In the genomic region with DNA sequence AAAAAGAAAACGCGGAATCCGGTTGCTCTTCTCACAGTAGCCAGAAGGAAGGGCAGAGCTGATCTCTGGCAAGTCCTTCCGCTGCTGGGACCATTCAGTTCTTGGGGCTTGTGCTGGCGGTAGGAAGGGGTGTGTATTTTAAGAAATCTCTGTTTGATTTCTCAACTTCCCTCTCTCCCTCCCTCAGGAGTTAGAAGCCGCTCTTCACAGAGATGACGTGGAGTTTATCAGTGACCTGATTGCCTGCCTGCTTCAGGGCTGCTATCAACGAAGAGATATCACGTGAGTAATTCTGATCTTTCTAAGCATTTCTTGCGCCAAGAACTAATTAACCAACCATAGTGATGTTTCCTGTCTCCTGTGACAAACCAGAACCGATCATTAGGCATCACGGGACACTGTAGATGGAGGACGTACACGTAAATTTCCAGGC, we compare ENCODE assay signal across 9 cellular contexts.
A peak's percentile ranks its signal among the peaks of the same experiment; 100 is the strongest.
DNase-seq lines count a peak whose midpoint lies in the region; ATAC-seq, FAIRE-seq and TF ChIP-seq lines count a peak whose summit lies in the region.
"Had no signal": no experiment of that assay in that cellular context is flagged by ENCODE, and none has a peak within 500 bp of the region (broad histone marks: within the 10 kb centered on the region; RNA-seq: fewer than 3 reads in every experiment).

No MANE protein-coding gene starts in this region.

- CTCF ChIA-PET in endothelial cell of umbilical vein (lab: Charles Lee) (interaction anchor here (0.7 to 1.2 kb wide), 2 partner anchors 24 to 109 kb away, joined by 3 to 4 read pairs; no protein-coding TSS in a partner anchor), T-cell (lab: Charles Lee) (no interaction called here)

- H3K27ac Mint-ChIP-seq in T-cell = no peak overlapping the region

- DNase-seq in NOMO-1 (lab: John Stamatoyannopoulos, UW; ENCODE audit: unreplicated experiment in 2 of 2) (peak; percentile 88 to 96), endothelial cell of umbilical vein (ENCODE audit: low read depth, low spot score) (no peak), omental fat pad (ENCODE audit: low spot score) (no peak), T-cell (no peak), testis (no peak)
- DNase-seq in stimulated activated CD4-positive, alpha-beta T cell treated with anti-CD3 and anti-CD28 coated beads, Interleukin-2, amount 100 ng/mL, for 24 hours = no peak
- DNase-seq in activated CD4-positive, alpha-beta T cell treated with anti-CD3 and anti-CD28 coated beads, Interleukin-2, amount 50 U/mL, for 48 hours = no peak
- DNase-seq: stomach had no signal

- H3K4me1 Mint-ChIP-seq in T-cell = peaks cover 0 to 3% (median 0%) of the 10 kb centered on the region in 3 donors

- POLR2A ChIA-PET in endothelial cell of umbilical vein (lab: Charles Lee) (no interaction called here), T-cell (lab: Charles Lee) (no interaction called here)

- H3K27me3 Mint-ChIP-seq in T-cell = peaks cover 33 to 38% of the 10 kb centered on the region in 2 donors

- TF ChIP-seq POLR2A in endothelial cell of umbilical vein (IDR thresholded peaks at IDR 0.05; ENCODE audit: low read depth, low read length) (no peak), testis (IDR thresholded peaks at IDR 0.05) (no peak)

- 45 to 55% methylated on average over 14 of the region's 14 CpGs for WGBS in testis, 2 donors

- H3K4me3 Mint-ChIP-seq in T-cell = no peak overlapping the region

- no peak for TF ChIP-seq CTCF in endothelial cell of umbilical vein (IDR thresholded peaks at IDR 0.05; ENCODE audit: extremely low read depth in 1 of 2, insufficient read depth in 1 of 2, low read depth in 1 of 2, low read length in 2 of 2)
- TF ChIP-seq CTCF in omental fat pad (IDR thresholded peaks at IDR 0.05) = no peak
- TF ChIP-seq CTCF in testis (IDR thresholded peaks at IDR 0.05) = no peak

- peak overlapping the region; percentile 90 for H2AFZ ChIP-seq in endothelial cell of umbilical vein (ENCODE audit: low read depth, low read length)

- no peak overlapping the region for H3K4me3 ChIP-seq in HUES48 (ENCODE audit: low read depth, low read length)
- H3K4me3 ChIP-seq in endothelial cell of umbilical vein (replicated peaks in 1 of 3; ENCODE audit: insufficient read depth in 1 of 3, low read depth in 1 of 3, low read length in 3 of 3) = peak overlapping the region in 1 of 3 experiments; percentile 10
- no peak overlapping the region for H3K4me3 ChIP-seq in testis

- ATAC-seq in omental fat pad (ENCODE audit: low FRiP score) (peak; percentile 32), T-cell (replicated peaks in 1 of 4) (no peak)

- H3K4me2 ChIP-seq in endothelial cell of umbilical vein (ENCODE audit: insufficient read depth, low read length) = peak overlapping the region; percentile 30

- dilution Hi-C loops in endothelial cell of umbilical vein (cut with MboI; ENCODE audit: extremely low pct_ligation_motif_present, low sequenced_read_pairs) = no loop called here

- peak overlapping the region; percentile 21 for H3K27ac ChIP-seq in HUES48 (ENCODE audit: low read depth, low read length)
- no peak overlapping the region for H3K27ac ChIP-seq in endothelial cell of umbilical vein (ENCODE audit: insufficient read depth, low read depth, low read length)
- no peak overlapping the region for H3K27ac ChIP-seq in testis

- FAIRE-seq in endothelial cell of umbilical vein (lab: Jason Lieb, UNC) = no peak

- no peaks in the 10 kb centered on the region for H3K36me3 Mint-ChIP-seq in T-cell

- H3K36me3 ChIP-seq in HUES48 (ENCODE audit: control insufficient read depth, insufficient read depth, low read length) (peaks cover 44% of the 10 kb centered on the region), endothelial cell of umbilical vein (ENCODE audit: control insufficient read depth in 2 of 2, extremely low read depth in 1 of 2, insufficient read depth in 2 of 2, low read length in 2 of 2) (no peaks in the 10 kb centered on the region), testis (ENCODE audit: low read depth, missing control alignments) (no peaks in the 10 kb centered on the region)
- H3K36me3 ChIP-seq: stomach had no signal

- H3K9me3 Mint-ChIP-seq in T-cell = no peaks in the 10 kb centered on the region

- H3K9ac ChIP-seq in HUES48 (ENCODE audit: low read depth, low read length) (no peak overlapping the region), endothelial cell of umbilical vein (replicated peaks; ENCODE audit: extremely low read depth, insufficient read depth, low read length) (no peak overlapping the region)

- no peaks in the 10 kb centered on the region for H3K9me1 ChIP-seq in endothelial cell of umbilical vein (replicated peaks; ENCODE audit: control insufficient read depth, extremely low read depth, insufficient read depth, low read length)

- H3K79me2 ChIP-seq in endothelial cell of umbilical vein (ENCODE audit: control insufficient read depth, insufficient read depth, low read length) = no peaks in the 10 kb centered on the region

- H4K20me1 ChIP-seq in endothelial cell of umbilical vein (replicated peaks; ENCODE audit: control insufficient read depth, extremely low read depth, insufficient read depth, low read length) = no peaks in the 10 kb centered on the region

- no TSS peak for BruUV-seq in endothelial cell of umbilical vein (replicated peaks; lab: Mats Ljungman, UMichigan)

- H3K4me1 ChIP-seq in HUES48 (ENCODE audit: control insufficient read depth, insufficient read depth, low read length) = peaks cover 46% of the 10 kb centered on the region
- H3K4me1 ChIP-seq in endothelial cell of umbilical vein (ENCODE audit: control insufficient read depth, extremely low read depth, insufficient read depth, low read length) = no peaks in the 10 kb centered on the region
- no peaks in the 10 kb centered on the region for H3K4me1 ChIP-seq in testis

- H3K9me3 ChIP-seq in HUES48 (ENCODE audit: control insufficient read depth, insufficient read depth, low read length) = no peaks in the 10 kb centered on the region
- no peaks in the 10 kb centered on the region for H3K9me3 ChIP-seq in endothelial cell of umbilical vein (replicated peaks; ENCODE audit: control insufficient read depth, insufficient read depth, low read length)
- no peaks in the 10 kb centered on the region for H3K9me3 ChIP-seq in testis
- H3K9me3 ChIP-seq: stomach had no signal

- intact Hi-C loops in endothelial cell of umbilical vein (cut with micrococcal nuclease) (loop anchor here (5.0 kb wide), 1 partner anchor 110 kb away; the partner anchor contains the start of gene CECR2), testis (cut with DNase I; ENCODE audit: low total_unique reads) (no loop called here)

- H3K27me3 ChIP-seq in HUES48 (ENCODE audit: control insufficient read depth, insufficient read depth, low read length) (no peaks in the 10 kb centered on the region), endothelial cell of umbilical vein (ENCODE audit: control insufficient read depth in 2 of 2, insufficient read depth in 2 of 2, low read length in 2 of 2) (peaks cover 11 to 22% of the 10 kb centered on the region in 2 experiments), testis (no peaks in the 10 kb centered on the region)

TF ChIP-seq in endothelial cell of umbilical vein, 7 proteins besides CTCF, POLR2A, EP300 and RAD21:
- TF ChIP-seq FOS (IDR thresholded peaks at IDR 0.05; ENCODE audit: borderline replicate concordance, insufficient read depth, low read length) (no peak), GATA2 (IDR thresholded peaks at IDR 0.05; ENCODE audit: insufficient read depth, insufficient read length, low read depth, low read length) (no peak), POLR2AphosphoS5 (IDR thresholded peaks at IDR 0.05; ENCODE audit: insufficient read depth, low read depth, low read length) (no peak), EZH2 (IDR thresholded peaks at IDR 0.05; ENCODE audit: borderline replicate concordance, low read depth, low read length, severe bottlenecking) (no peak), JUN (IDR thresholded peaks at IDR 0.05; ENCODE audit: borderline replicate concordance, insufficient read depth, insufficient read length, low read depth) (no peak), MYC (IDR thresholded peaks at IDR 0.05; ENCODE audit: low read depth, low read length) (no peak)
- TF ChIP-seq, protein P1, sequence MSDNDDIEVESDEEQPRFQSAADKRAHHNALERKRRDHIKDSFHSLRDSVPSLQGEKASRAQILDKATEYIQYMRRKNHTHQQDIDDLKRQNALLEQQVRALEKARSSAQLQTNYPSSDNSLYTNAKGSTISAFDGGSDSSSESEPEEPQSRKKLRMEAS (IDR thresholded peaks at IDR 0.05; ENCODE audit: insufficient read depth, insufficient read length) = no peak

Comparison
In these comparisons a context has a peak if more than half of its experiments do, and no peak if none do; other contexts are left out.
1. DNase-seq: peak in NOMO-1 (2 of 2); none in endothelial cell of umbilical vein (single experiment), omental fat pad (single experiment), stimulated activated CD4-positive, alpha-beta T cell treated with anti-CD3 and anti-CD28 coated beads, Interleukin-2, amount 100 ng/mL, for 24 hours (0 of 2), T-cell (0 of 34), activated CD4-positive, alpha-beta T cell treated with anti-CD3 and anti-CD28 coated beads, Interleukin-2, amount 50 U/mL, for 48 hours (0 of 2) and testis (single experiment).